Comparison of ENCODE assay signal across 8 cellular contexts in the genomic region with DNA sequence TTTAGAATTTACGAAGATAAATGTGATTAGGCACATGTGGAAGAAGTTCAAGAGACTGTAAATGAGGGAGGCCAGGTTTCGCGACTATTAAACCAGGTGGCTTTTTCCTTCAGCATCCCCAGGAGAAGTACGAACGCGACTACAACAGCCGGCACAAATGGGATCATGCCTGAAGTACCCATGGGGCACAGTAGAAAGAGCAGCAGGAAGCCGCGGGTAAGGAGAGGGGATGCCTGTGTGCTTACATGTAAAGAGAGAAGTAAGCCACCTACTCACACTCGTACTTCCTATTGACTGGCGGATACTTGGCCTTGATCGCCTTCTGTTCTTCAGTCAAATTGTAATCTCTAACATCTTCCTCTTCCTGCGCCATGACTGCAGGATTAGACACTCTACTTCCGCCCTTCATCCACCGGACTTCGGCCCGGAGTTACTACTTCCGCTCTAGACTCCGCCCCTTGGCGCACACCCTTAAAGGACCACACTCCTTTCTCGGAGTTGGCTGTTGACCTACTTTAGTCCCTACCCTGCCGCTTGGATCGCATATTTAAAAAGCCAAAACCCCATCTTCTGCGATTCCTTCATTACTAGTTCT. TPM values are rescaled to one million over a fixed set of nuclear protein-coding genes. Genes with fewer than 3 reads are reported as not detected.
A peak's percentile ranks its signal among the peaks of the same experiment; 100 is the strongest.
DNase-seq lines count a peak whose midpoint lies in the region; ATAC-seq, FAIRE-seq and TF ChIP-seq lines count a peak whose summit lies in the region.

TSS of gene ZBTB8OS (minus strand) at position 394 of the 595 bp plus-strand sequence. CDS start at position 373, 21 bp downstream.

- H3K4me1 ChIP-seq in right atrium auricular region (peaks cover 0 to 38% of the 10 kb centered on the region in 2 donors), psoas muscle (peaks cover 43% of the 10 kb centered on the region)

- no peaks in the 10 kb centered on the region for H3K36me3 Mint-ChIP-seq in T-helper 17 cell (ENCODE audit: low read depth)

- intact Hi-C loops in psoas muscle (cut with DNase I): loop anchor here in 1 of 2 donors (5.0 kb wide), 1 partner anchor 52 kb away; the partner anchor contains the start of gene SYNC

- no peak for FAIRE-seq in GM12892 (lab: Jason Lieb, UNC)
- FAIRE-seq in urothelium cell line (lab: Jason Lieb, UNC): peak; percentile 63

- 0 to 1% (median 0%) methylated on average over 24 of the region's 24 CpGs for WGBS in psoas muscle, 3 donors

- peak; percentile 94 for TF ChIP-seq POLR2A in GM12892 (IDR thresholded peaks at IDR 0.05; ENCODE audit: low read depth, low read length)

- no peaks in the 10 kb centered on the region for H3K9me3 ChIP-seq in T-helper 17 cell (ENCODE audit: control insufficient read depth, low read length, poor library complexity, severe bottlenecking)
- no peaks in the 10 kb centered on the region for H3K9me3 ChIP-seq in right atrium auricular region
- no peaks in the 10 kb centered on the region for H3K9me3 ChIP-seq in psoas muscle

- peak within 1 kb of the TSS; percentile 99 for H3K27ac Mint-ChIP-seq in T-helper 17 cell

- H3K27ac ChIP-seq in right atrium auricular region: peak within 1 kb of the TSS; percentile 99
- H3K27ac ChIP-seq in psoas muscle: peak within 1 kb of the TSS; percentile 99

- H3K27me3 ChIP-seq in right atrium auricular region: no peaks in the 10 kb centered on the region
- no peaks in the 10 kb centered on the region for H3K27me3 ChIP-seq in psoas muscle (ENCODE audit: insufficient read depth in 3 of 3, low read length in 2 of 3)

- ATAC-seq in HG02852 (IDR thresholded peaks at IDR 0.05; ENCODE audit: unreplicated experiment): peak; percentile 63
- peak; percentile 77 for ATAC-seq in T-helper 17 cell
- peak; percentile 87 to 90 (median 88) for ATAC-seq in psoas muscle

- DNase-seq in GM12892 (ENCODE audit: insufficient read length) (peak; percentile 68), NCI-H1694 treated with DMSO at 0.1 percent for 48 hours (lab: John Stamatoyannopoulos, UW) (peak; percentile 88), T-helper 17 cell (peak; percentile 74 to 83 (median 75)), anterior cingulate cortex (lab: John Stamatoyannopoulos, UW) (peak in 57 of 58 donors; percentile 30 to 94 (median 84)), right atrium auricular region (ENCODE audit: low spot score) (peak; percentile 93), psoas muscle (peak; percentile 91 to 96), urothelium cell line (ENCODE audit: low spot score) (peak; percentile 94)

- peaks cover 39% of the 10 kb centered on the region for H3K4me1 Mint-ChIP-seq in T-helper 17 cell

- TF ChIP-seq CTCF in right atrium auricular region (IDR thresholded peaks at IDR 0.05) (no peak), psoas muscle (IDR thresholded peaks at IDR 0.05) (no peak)

- H3K36me3 ChIP-seq in right atrium auricular region (peaks cover 17% of the 10 kb centered on the region), psoas muscle (ENCODE audit: insufficient read depth in 1 of 2, low read depth in 1 of 2) (peaks cover 0 to 44% of the 10 kb centered on the region in 2 donors)

- H3K27me3 Mint-ChIP-seq in T-helper 17 cell: no peaks in the 10 kb centered on the region

- peak within 1 kb of the TSS; percentile 93 for H3K4me3 Mint-ChIP-seq in T-helper 17 cell

- H3K4me3 ChIP-seq in right atrium auricular region (peak within 1 kb of the TSS; percentile 84), psoas muscle (peak within 1 kb of the TSS; percentile 84)

RNA-seq across cellular contexts. Expression of gene ZBTB8OS, which starts in this region (rescaled TPM):
- polyA plus RNA-seq in GM12892 (2012; ENCODE audit: missing spikeins): 161 TPM
- total RNA-seq in T-helper 17 cell (10 to 100 TPM; 40.5 to 41.9 TPM), right atrium auricular region (10 to 100 TPM; 23.9 to 34.4 TPM), psoas muscle (10 to 100 TPM; 25.3 to 38.5 (median 29.4) TPM)
- polyA plus RNA-seq in psoas muscle: 10 to 100 TPM; 42.9 to 76.4 (median 47.6) TPM

Comparison
In these comparisons a context has a peak if more than half of its experiments do, and no peak if none do; other contexts are left out.
1. Peak in every context shown above with its lines: DNase-seq, ATAC-seq, H3K4me3 ChIP-seq and H3K27ac ChIP-seq.